In the genomic region with DNA sequence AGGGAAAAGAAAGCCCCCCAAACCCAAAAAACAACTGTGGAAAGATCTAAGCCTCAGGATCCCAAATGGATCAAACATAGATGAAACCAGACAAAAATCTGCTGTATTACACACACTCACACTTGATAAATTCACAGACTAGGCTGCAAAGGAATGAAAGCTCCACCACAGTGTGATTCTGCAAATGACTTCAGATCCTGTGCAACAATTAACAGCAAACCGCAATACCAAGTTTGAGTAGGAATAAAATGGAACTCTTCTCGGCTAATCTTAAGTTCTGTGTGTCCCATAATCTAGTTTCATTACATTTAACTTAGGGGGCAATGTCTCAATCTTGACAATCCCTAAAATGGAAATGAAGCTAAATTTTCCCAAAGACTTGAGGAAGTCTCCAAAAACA, we compare ENCODE assay signal across 1 cellular context.
A peak's percentile ranks its signal among the peaks of the same experiment; 100 is the strongest.
TF ChIP-seq lines count a peak whose summit lies in the region.

No MANE protein-coding gene starts in this region.

TF ChIP-seq in HepG2, 621 proteins besides CTCF, POLR2A, EP300 and RAD21:
- TF ChIP-seq TCF7 (IDR thresholded peaks at IDR 0.05; ENCODE audit: low read depth) (no peak), SIX4 (CRISPR knock-in tag; IDR thresholded peaks at IDR 0.05) (no peak), ZNF253 (CRISPR knock-in tag; IDR thresholded peaks at IDR 0.05; ENCODE audit: borderline replicate concordance) (no peak), ZSCAN30 (CRISPR knock-in tag; IDR thresholded peaks at IDR 0.05) (no peak), POLR2AphosphoS5 (IDR thresholded peaks at IDR 0.05; ENCODE audit: low read depth, low read length) (peak; percentile 41), RBM22 (optimal IDR thresholded peaks at IDR 0.05; ENCODE audit: low read length) (peak; percentile 68), RBFOX2 (IDR thresholded peaks at IDR 0.05; ENCODE audit: low read depth, low read length) (peak; percentile 62), MYNN (CRISPR knock-in tag; IDR thresholded peaks at IDR 0.05; ENCODE audit: low read depth) (no peak), ZNF678 (CRISPR knock-in tag; IDR thresholded peaks at IDR 0.05) (no peak), PAF1 (CRISPR knock-in tag; IDR thresholded peaks at IDR 0.05) (peak; percentile 62; the same call in 1 of the 2 replicates), ZNF724P (CRISPR knock-in tag; IDR thresholded peaks at IDR 0.05; ENCODE audit: borderline replicate concordance) (no peak), POLR2AphosphoS2 (IDR thresholded peaks at IDR 0.05; ENCODE audit: low read depth, low read length) (peak; percentile 71)
- TF ChIP-seq, protein P1, sequence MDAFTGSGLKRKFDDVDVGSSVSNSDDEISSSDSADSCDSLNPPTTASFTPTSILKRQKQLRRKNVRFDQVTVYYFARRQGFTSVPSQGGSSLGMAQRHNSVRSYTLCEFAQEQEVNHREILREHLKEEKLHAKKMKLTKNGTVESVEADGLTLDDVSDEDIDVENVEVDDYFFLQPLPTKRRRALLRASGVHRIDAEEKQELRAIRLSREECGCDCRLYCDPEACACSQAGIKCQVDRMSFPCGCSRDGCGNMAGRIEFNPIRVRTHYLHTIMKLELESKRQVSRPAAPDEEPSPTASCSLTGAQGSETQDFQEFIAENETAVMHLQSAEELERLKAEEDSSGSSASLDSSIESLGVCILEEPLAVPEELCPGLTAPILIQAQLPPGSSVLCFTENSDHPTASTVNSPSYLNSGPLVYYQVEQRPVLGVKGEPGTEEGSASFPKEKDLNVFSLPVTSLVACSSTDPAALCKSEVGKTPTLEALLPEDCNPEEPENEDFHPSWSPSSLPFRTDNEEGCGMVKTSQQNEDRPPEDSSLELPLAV (CRISPR knock-in tag; conservative IDR thresholded peaks at IDR 0.05; ENCODE audit: low read depth): no peak
- TF ChIP-seq, protein P2, sequence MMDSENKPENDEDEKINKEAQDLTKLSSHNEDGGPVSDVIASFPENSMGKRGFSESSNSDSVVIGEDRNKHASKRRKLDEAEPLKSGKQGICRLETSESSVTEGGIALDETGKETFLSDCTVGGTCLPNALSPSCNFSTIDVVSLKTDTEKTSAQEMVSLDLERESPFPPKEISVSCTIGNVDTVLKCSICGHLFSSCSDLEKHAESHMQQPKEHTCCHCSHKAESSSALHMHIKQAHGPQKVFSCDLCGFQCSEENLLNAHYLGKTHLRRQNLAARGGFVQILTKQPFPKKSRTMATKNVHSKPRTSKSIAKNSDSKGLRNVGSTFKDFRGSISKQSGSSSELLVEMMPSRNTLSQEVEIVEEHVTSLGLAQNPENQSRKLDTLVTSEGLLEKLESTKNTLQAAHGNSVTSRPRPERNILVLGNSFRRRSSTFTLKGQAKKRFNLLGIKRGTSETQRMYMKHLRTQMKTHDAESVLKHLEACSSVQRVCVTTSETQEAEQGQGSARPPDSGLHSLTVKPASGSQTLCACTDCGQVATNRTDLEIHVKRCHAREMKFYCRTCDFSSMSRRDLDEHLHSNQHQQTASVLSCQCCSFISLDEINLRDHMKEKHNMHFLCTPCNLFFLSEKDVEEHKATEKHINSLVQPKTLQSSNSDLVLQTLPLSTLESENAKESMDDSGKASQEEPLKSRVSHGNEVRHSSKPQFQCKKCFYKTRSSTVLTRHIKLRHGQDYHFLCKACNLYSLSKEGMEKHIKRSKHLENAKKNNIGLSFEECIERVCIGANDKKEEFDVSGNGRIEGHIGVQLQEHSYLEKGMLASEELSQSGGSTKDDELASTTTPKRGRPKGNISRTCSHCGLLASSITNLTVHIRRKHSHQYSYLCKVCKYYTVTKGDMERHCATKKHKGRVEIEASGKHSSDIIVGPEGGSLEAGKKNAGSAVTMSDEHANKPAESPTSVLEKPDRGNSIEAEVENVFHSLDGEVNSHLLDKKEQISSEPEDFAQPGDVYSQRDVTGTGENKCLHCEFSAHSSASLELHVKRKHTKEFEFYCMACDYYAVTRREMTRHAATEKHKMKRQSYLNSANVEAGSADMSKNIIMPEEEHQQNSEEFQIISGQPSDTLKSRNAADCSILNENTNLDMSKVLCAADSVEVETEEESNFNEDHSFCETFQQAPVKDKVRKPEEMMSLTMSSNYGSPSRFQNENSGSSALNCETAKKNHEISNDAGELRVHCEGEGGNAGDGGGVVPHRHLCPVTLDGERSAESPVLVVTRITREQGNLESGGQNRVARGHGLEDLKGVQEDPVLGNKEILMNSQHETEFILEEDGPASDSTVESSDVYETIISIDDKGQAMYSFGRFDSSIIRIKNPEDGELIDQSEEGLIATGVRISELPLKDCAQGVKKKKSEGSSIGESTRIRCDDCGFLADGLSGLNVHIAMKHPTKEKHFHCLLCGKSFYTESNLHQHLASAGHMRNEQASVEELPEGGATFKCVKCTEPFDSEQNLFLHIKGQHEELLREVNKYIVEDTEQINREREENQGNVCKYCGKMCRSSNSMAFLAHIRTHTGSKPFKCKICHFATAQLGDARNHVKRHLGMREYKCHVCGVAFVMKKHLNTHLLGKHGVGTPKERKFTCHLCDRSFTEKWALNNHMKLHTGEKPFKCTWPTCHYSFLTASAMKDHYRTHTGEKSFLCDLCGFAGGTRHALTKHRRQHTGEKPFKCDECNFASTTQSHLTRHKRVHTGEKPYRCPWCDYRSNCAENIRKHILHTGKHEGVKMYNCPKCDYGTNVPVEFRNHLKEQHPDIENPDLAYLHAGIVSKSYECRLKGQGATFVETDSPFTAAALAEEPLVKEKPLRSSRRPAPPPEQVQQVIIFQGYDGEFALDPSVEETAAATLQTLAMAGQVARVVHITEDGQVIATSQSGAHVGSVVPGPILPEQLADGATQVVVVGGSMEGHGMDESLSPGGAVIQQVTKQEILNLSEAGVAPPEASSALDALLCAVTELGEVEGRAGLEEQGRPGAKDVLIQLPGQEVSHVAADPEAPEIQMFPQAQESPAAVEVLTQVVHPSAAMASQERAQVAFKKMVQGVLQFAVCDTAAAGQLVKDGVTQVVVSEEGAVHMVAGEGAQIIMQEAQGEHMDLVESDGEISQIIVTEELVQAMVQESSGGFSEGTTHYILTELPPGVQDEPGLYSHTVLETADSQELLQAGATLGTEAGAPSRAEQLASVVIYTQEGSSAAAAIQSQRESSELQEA (CRISPR knock-in tag; IDR thresholded peaks at IDR 0.05; ENCODE audit: not compliant biosample characterization): no peak
- TF ChIP-seq, protein P3, sequence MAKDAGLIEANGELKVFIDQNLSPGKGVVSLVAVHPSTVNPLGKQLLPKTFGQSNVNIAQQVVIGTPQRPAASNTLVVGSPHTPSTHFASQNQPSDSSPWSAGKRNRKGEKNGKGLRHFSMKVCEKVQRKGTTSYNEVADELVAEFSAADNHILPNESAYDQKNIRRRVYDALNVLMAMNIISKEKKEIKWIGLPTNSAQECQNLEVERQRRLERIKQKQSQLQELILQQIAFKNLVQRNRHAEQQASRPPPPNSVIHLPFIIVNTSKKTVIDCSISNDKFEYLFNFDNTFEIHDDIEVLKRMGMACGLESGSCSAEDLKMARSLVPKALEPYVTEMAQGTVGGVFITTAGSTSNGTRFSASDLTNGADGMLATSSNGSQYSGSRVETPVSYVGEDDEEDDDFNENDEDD (CRISPR knock-in tag; IDR thresholded peaks at IDR 0.05; ENCODE audit: borderline replicate concordance): no peak
- TF ChIP-seq, protein P4, sequence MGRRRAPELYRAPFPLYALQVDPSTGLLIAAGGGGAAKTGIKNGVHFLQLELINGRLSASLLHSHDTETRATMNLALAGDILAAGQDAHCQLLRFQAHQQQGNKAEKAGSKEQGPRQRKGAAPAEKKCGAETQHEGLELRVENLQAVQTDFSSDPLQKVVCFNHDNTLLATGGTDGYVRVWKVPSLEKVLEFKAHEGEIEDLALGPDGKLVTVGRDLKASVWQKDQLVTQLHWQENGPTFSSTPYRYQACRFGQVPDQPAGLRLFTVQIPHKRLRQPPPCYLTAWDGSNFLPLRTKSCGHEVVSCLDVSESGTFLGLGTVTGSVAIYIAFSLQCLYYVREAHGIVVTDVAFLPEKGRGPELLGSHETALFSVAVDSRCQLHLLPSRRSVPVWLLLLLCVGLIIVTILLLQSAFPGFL (CRISPR knock-in tag; IDR thresholded peaks at IDR 0.05): no peak
- TF ChIP-seq, protein P5, sequence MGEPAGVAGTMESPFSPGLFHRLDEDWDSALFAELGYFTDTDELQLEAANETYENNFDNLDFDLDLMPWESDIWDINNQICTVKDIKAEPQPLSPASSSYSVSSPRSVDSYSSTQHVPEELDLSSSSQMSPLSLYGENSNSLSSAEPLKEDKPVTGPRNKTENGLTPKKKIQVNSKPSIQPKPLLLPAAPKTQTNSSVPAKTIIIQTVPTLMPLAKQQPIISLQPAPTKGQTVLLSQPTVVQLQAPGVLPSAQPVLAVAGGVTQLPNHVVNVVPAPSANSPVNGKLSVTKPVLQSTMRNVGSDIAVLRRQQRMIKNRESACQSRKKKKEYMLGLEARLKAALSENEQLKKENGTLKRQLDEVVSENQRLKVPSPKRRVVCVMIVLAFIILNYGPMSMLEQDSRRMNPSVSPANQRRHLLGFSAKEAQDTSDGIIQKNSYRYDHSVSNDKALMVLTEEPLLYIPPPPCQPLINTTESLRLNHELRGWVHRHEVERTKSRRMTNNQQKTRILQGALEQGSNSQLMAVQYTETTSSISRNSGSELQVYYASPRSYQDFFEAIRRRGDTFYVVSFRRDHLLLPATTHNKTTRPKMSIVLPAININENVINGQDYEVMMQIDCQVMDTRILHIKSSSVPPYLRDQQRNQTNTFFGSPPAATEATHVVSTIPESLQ (CRISPR knock-in tag; conservative IDR thresholded peaks at IDR 0.05): no peak
- TF ChIP-seq, protein P6, sequence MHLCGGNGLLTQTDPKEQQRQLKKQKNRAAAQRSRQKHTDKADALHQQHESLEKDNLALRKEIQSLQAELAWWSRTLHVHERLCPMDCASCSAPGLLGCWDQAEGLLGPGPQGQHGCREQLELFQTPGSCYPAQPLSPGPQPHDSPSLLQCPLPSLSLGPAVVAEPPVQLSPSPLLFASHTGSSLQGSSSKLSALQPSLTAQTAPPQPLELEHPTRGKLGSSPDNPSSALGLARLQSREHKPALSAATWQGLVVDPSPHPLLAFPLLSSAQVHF (CRISPR knock-in tag; IDR thresholded peaks at IDR 0.05): no peak
